In the genomic region with DNA sequence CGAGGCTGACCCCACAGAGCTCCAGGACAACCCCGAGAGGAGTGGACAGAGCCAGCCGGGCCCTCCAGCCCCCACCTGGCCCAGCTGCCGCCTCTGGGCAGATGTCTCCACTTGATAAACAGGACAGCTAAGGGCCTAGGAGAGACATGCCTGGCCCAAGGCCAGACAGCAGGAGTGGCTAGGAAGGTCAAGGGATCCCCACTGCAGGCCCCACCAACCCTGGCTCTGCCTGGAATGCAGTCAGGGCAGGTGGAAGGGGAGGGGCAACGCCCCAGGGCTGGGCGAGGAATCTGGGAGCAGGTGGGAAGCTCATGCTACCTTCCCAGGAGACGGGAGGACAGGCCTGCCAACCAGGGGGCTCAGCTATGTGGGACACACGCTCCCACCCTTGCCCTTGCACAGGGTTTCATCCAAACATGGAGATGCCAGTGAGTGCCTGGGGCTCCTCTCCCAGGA, we compare ENCODE assay signal across 9 cellular contexts. TPM values are rescaled to one million over a fixed set of nuclear protein-coding genes. Genes with fewer than 3 reads are reported as not detected.
A peak's percentile ranks its signal among the peaks of the same experiment; 100 is the strongest.
DNase-seq lines count a peak whose midpoint lies in the region; ATAC-seq lines count a peak whose summit lies in the region.
"Had no signal": no experiment of that assay in that cellular context is flagged by ENCODE, and none has a peak within 500 bp of the region (broad histone marks: within the 10 kb centered on the region; RNA-seq: fewer than 3 reads in every experiment).

No MANE protein-coding gene starts in this region.

- peak overlapping the region; percentile 57 for H3K27ac Mint-ChIP-seq in activated T-helper 2 cell treated with anti-CD3 and anti-CD28 coated beads, Interferon-gamma antibody, Interleukin-2, Interleukin-4, amounts not matched to agents 10 μg/mL and 5 μg/mL and 100 μg/mL, durations not matched to agents 14 hours and 24 hours and 36 hours

- ATAC-seq in GM21825 (IDR thresholded peaks at IDR 0.05; ENCODE audit: unreplicated experiment) = no peak
- ATAC-seq in GM18511 (IDR thresholded peaks at IDR 0.05; ENCODE audit: unreplicated experiment) = no peak
- ATAC-seq in GM19395 (IDR thresholded peaks at IDR 0.05; ENCODE audit: unreplicated experiment) = no peak

- H3K9me3 ChIP-seq in thymus (ENCODE audit: control insufficient read depth) = no peaks in the 10 kb centered on the region

- peaks cover 4% of the 10 kb centered on the region for H3K36me3 ChIP-seq in thymus (ENCODE audit: control insufficient read depth, insufficient read depth)

- peak; percentile 22 for DNase-seq in NCI-H2029 (lab: John Stamatoyannopoulos, UW)
- no peak for DNase-seq in NCI-H2029 treated with DMSO at 0.1 percent for 48 hours (lab: John Stamatoyannopoulos, UW)
- no peak for DNase-seq in activated T-helper 2 cell treated with anti-CD3 and anti-CD28 coated beads, Interferon-gamma antibody, Interleukin-2, Interleukin-4, amounts not matched to agents 10 μg/mL and 5 μg/mL and 100 μg/mL, durations not matched to agents 14 hours and 24 hours and 36 hours (ENCODE audit: low spot score)

- H3K4me3 Mint-ChIP-seq in activated T-helper 2 cell treated with anti-CD3 and anti-CD28 coated beads, Interferon-gamma antibody, Interleukin-2, Interleukin-4, amounts not matched to agents 10 μg/mL and 5 μg/mL and 100 μg/mL, durations not matched to agents 14 hours and 24 hours and 36 hours (ENCODE audit: low read depth) = no peak overlapping the region

- peaks cover 14% of the 10 kb centered on the region for H3K36me3 Mint-ChIP-seq in activated T-helper 2 cell treated with anti-CD3 and anti-CD28 coated beads, Interferon-gamma antibody, Interleukin-2, Interleukin-4, amounts not matched to agents 10 μg/mL and 5 μg/mL and 100 μg/mL, durations not matched to agents 14 hours and 24 hours and 36 hours (ENCODE audit: low read depth)

- WGBS in thymus = 90% methylated on average over 8 of the region's 8 CpGs

- peaks cover 49% of the 10 kb centered on the region for H3K4me1 Mint-ChIP-seq in activated T-helper 2 cell treated with anti-CD3 and anti-CD28 coated beads, Interferon-gamma antibody, Interleukin-2, Interleukin-4, amounts not matched to agents 10 μg/mL and 5 μg/mL and 100 μg/mL, durations not matched to agents 14 hours and 24 hours and 36 hours (ENCODE audit: low read depth)

- H3K27ac ChIP-seq in layer of hippocampus (ENCODE audit: low read depth, low read length) (peak overlapping the region; percentile 90), thymus (ENCODE audit: low read depth) (peak overlapping the region; percentile 21)
- H3K27ac ChIP-seq: 22Rv1 had no signal

- peaks cover 4% of the 10 kb centered on the region for H3K4me1 ChIP-seq in thymus (ENCODE audit: control insufficient read depth, insufficient read depth, low read length)

- H3K4me3 ChIP-seq in thymus (ENCODE audit: low read length) = no peak overlapping the region

- no peaks in the 10 kb centered on the region for H3K9me3 Mint-ChIP-seq in activated T-helper 2 cell treated with anti-CD3 and anti-CD28 coated beads, Interferon-gamma antibody, Interleukin-2, Interleukin-4, amounts not matched to agents 10 μg/mL and 5 μg/mL and 100 μg/mL, durations not matched to agents 14 hours and 24 hours and 36 hours

- intact Hi-C loops in activated T-helper 2 cell treated with anti-CD3 and anti-CD28 coated beads, Interferon-gamma antibody, Interleukin-2, Interleukin-4, amounts not matched to agents 10 μg/mL and 5 μg/mL and 100 μg/mL, durations not matched to agents 14 hours and 24 hours and 36 hours (cut with micrococcal nuclease) = no loop called here

- no peaks in the 10 kb centered on the region for H3K27me3 Mint-ChIP-seq in activated T-helper 2 cell treated with anti-CD3 and anti-CD28 coated beads, Interferon-gamma antibody, Interleukin-2, Interleukin-4, amounts not matched to agents 10 μg/mL and 5 μg/mL and 100 μg/mL, durations not matched to agents 14 hours and 24 hours and 36 hours (ENCODE audit: low read depth)

- no peaks in the 10 kb centered on the region for H3K27me3 ChIP-seq in layer of hippocampus (ENCODE audit: control insufficient read depth, insufficient read depth, low read length)
- no peaks in the 10 kb centered on the region for H3K27me3 ChIP-seq in thymus (ENCODE audit: control insufficient read depth, insufficient read depth)

RNA-seq across cellular contexts. Expression of gene SH3GL1, which starts 25.2 kb away (rescaled TPM):
- 49.2 and 56.3 TPM in 2 replicates for total RNA-seq in activated T-helper 2 cell treated with anti-CD3 and anti-CD28 coated beads, Interferon-gamma antibody, Interleukin-2, Interleukin-4, amounts not matched to agents 10 μg/mL and 5 μg/mL and 100 μg/mL, durations not matched to agents 14 hours and 24 hours and 36 hours
- 40.6 TPM for polyA plus RNA-seq in thymus

RNA-seq across cellular contexts. Expression of gene CHAF1A, which starts 27.2 kb away (rescaled TPM):
- total RNA-seq in activated T-helper 2 cell treated with anti-CD3 and anti-CD28 coated beads, Interferon-gamma antibody, Interleukin-2, Interleukin-4, amounts not matched to agents 10 μg/mL and 5 μg/mL and 100 μg/mL, durations not matched to agents 14 hours and 24 hours and 36 hours = 81.9 and 87.8 TPM in 2 replicates
- 3.5 TPM for polyA plus RNA-seq in thymus

RNA-seq across cellular contexts. Expression of gene MPND, which starts 31.8 kb away (rescaled TPM):
- total RNA-seq in activated T-helper 2 cell treated with anti-CD3 and anti-CD28 coated beads, Interferon-gamma antibody, Interleukin-2, Interleukin-4, amounts not matched to agents 10 μg/mL and 5 μg/mL and 100 μg/mL, durations not matched to agents 14 hours and 24 hours and 36 hours = 19.3 and 20.2 TPM in 2 replicates
- polyA plus RNA-seq in thymus = 16.9 TPM

RNA-seq across cellular contexts. Expression of gene STAP2, which starts 36.6 kb away (rescaled TPM):
- 15.4 and 17.1 TPM in 2 replicates for total RNA-seq in activated T-helper 2 cell treated with anti-CD3 and anti-CD28 coated beads, Interferon-gamma antibody, Interleukin-2, Interleukin-4, amounts not matched to agents 10 μg/mL and 5 μg/mL and 100 μg/mL, durations not matched to agents 14 hours and 24 hours and 36 hours
- 21.3 TPM for polyA plus RNA-seq in thymus
